In the genomic region with DNA sequence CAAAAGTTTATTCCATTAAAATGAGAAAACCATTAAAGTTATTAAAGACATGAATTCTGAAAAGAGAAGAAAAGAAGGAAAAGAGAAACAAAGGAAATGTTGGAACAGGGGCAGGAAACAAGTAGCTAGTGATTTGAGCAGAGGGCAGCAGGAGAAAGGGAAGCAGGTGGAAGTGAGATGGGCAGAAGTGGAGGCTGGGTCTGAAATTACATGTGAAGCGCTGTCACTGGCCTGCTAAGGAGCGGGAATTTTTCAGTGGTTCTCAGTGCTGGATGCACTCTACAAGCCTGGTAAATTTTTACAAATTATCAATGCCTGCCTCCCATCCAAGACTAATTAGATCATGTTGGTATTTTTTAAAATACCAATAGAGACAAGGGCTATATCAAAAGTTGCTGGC, we compare ENCODE assay signal across 21 cellular contexts. TPM values are rescaled to one million over a fixed set of nuclear protein-coding genes. Genes with fewer than 3 reads are reported as not detected.
"Had no signal": no experiment of that assay in that cellular context is flagged by ENCODE, and none has a peak within 500 bp of the region (broad histone marks: within the 10 kb centered on the region; RNA-seq: fewer than 3 reads in every experiment).

No MANE protein-coding gene starts in this region.

- H3K27ac ChIP-seq: colonic mucosa, heart right ventricle, ovary, suprapubic skin, tibial nerve, upper lobe of right lung, vagina had no signal

- FAIRE-seq: islet of Langerhans had no signal

- H3K4me1 Mint-ChIP-seq: naive thymus-derived CD8-positive, alpha-beta T cell had no signal

- H3K36me3 ChIP-seq: colonic mucosa, ovary, suprapubic skin, upper lobe of right lung, vagina had no signal

- H3K27me3 Mint-ChIP-seq: naive thymus-derived CD8-positive, alpha-beta T cell had no signal

- H3K9me3 ChIP-seq: colonic mucosa, mucosa of descending colon, ovary, suprapubic skin, tibial nerve, upper lobe of right lung, vagina had no signal

- H3K4me2 ChIP-seq: smooth muscle cell had no signal

- H3K4me3 ChIP-seq: colonic mucosa, heart right ventricle, mucosa of descending colon, ovary, smooth muscle cell, suprapubic skin, tibial nerve, upper lobe of right lung, vagina had no signal

- H3K27ac Mint-ChIP-seq: naive thymus-derived CD8-positive, alpha-beta T cell had no signal

- ATAC-seq: esophagus mucosa; heart right ventricle; left lobe of liver; mucosa of descending colon; naive thymus-derived CD8-positive, alpha-beta T cell; right cardiac atrium; upper lobe of right lung had no signal

- H3K36me3 Mint-ChIP-seq: naive thymus-derived CD8-positive, alpha-beta T cell had no signal

- H3K4me1 ChIP-seq: colonic mucosa, heart right ventricle, suprapubic skin, tibial nerve, upper lobe of right lung, vagina had no signal

- H3K27me3 ChIP-seq: colonic mucosa, heart right ventricle, ovary, suprapubic skin, tibial nerve, upper lobe of right lung, vagina had no signal

- DNase-seq: cerebellar nuclear complex; colonic mucosa; effector CD4-positive, alpha-beta T cell; heart right ventricle; hypothalamus; kidney glomerular epithelial cell; mammary epithelial cell; mucosa of descending colon; naive thymus-derived CD8-positive, alpha-beta T cell; ovary; right cardiac atrium; stimulated activated CD4-positive, alpha-beta T cell treated with anti-CD3 and anti-CD28 coated beads, Interleukin-2, amount 100 ng/mL, for 48 hours; stimulated activated naive CD4-positive, alpha-beta T cell treated with Interleukin-2 at 50 U/mL for 16 hours; upper lobe of right lung had no signal

RNA-seq across cellular contexts. Expression of a gene that starts 48.4 kb away (rescaled TPM):
- total RNA-seq: left lobe of liver; naive thymus-derived CD8-positive, alpha-beta T cell had no signal
- polyA plus RNA-seq: mammary epithelial cell; naive thymus-derived CD8-positive, alpha-beta T cell had no signal
